ENCODE assay signal across 8 cellular contexts in the genomic region with DNA sequence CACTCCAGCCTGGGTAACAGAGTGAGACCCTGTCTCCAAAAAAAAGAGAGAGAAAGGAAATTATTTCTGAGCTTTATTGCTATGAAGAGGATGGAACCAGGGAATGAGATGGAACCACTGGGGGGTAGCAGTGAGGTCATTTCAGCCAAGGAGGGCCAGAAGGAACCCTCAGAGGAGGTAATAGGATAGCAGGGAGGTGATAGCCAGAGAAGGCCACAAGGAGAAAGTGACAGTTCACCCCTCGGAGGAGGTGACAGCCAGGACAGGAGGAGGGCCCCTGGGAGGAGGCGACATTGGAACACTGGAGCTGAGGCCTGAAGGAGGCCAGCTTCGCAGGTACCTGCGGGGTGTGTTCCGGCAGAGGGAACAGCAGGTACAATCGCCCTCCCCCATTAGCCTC. TPM values are rescaled to one million over a fixed set of nuclear protein-coding genes. Genes with fewer than 3 reads are reported as not detected.
DNase-seq lines count a peak whose midpoint lies in the region; ATAC-seq, FAIRE-seq and TF ChIP-seq lines count a peak whose summit lies in the region.

No MANE protein-coding gene starts in this region.

- peak overlapping the region; percentile 75 for H3K4me3 Mint-ChIP-seq in Calu3 (ENCODE audit: low read depth, unreplicated experiment)
- H3K4me3 Mint-ChIP-seq in activated CD8-positive, alpha-beta T cell treated with anti-CD3 and anti-CD28 coated beads for 36 hours: peak overlapping the region; percentile 70

- peak overlapping the region; percentile 94 for H3K27ac Mint-ChIP-seq in Calu3 (ENCODE audit: unreplicated experiment)
- peak overlapping the region; percentile 62 for H3K27ac Mint-ChIP-seq in activated CD8-positive, alpha-beta T cell treated with anti-CD3 and anti-CD28 coated beads for 36 hours

- H3K27ac ChIP-seq in vagina: peak overlapping the region; percentile 92

- H3K36me3 ChIP-seq in vagina: no peaks in the 10 kb centered on the region

- ATAC-seq in activated CD8-positive, alpha-beta T cell treated with anti-CD3 and anti-CD28 coated beads for 36 hours: no peak
- ATAC-seq in omental fat pad (ENCODE audit: low FRiP score) (no peak), HG03097 (IDR thresholded peaks at IDR 0.05; ENCODE audit: low FRiP score, unreplicated experiment) (no peak), GM18907 (IDR thresholded peaks at IDR 0.05; ENCODE audit: unreplicated experiment) (no peak)

- TF ChIP-seq POLR2A in vagina (IDR thresholded peaks at IDR 0.05): no peak

- peaks cover 22% of the 10 kb centered on the region for H3K36me3 Mint-ChIP-seq in Calu3 (ENCODE audit: insufficient read depth, unreplicated experiment)
- no peaks in the 10 kb centered on the region for H3K36me3 Mint-ChIP-seq in activated CD8-positive, alpha-beta T cell treated with anti-CD3 and anti-CD28 coated beads for 36 hours (ENCODE audit: low read depth)

- no peaks in the 10 kb centered on the region for H3K9me3 Mint-ChIP-seq in Calu3 (ENCODE audit: low read depth, unreplicated experiment)
- no peaks in the 10 kb centered on the region for H3K9me3 Mint-ChIP-seq in activated CD8-positive, alpha-beta T cell treated with anti-CD3 and anti-CD28 coated beads for 36 hours

- BruUV-seq in Calu3 (replicated peaks; lab: Mats Ljungman, UMichigan): no TSS peak

- CTCF ChIA-PET in Calu3 (lab: Charles Lee): interaction anchor here (0.8 to 1.0 kb wide), 3 partner anchors 11 to 60 kb away, joined by 3 to 6 read pairs (median 3); a partner anchor contains a TSS
- CTCF ChIA-PET in activated CD8-positive, alpha-beta T cell treated with anti-CD3 and anti-CD28 coated beads for 36 hours (lab: Charles Lee): interaction anchor here (0.7 to 4.3 kb wide), 15 partner anchors 10 to 181 kb away, joined by 3 to 57 read pairs (median 3); a partner anchor contains a TSS

- peaks cover 18% of the 10 kb centered on the region for H3K4me1 ChIP-seq in vagina

- H3K4me1 Mint-ChIP-seq in Calu3 (ENCODE audit: low read depth, unreplicated experiment): peaks cover 8% of the 10 kb centered on the region
- peaks cover 16% of the 10 kb centered on the region for H3K4me1 Mint-ChIP-seq in activated CD8-positive, alpha-beta T cell treated with anti-CD3 and anti-CD28 coated beads for 36 hours (ENCODE audit: low read depth)

- no peaks in the 10 kb centered on the region for H3K9me3 ChIP-seq in vagina

- H3K4me3 ChIP-seq in vagina: peak overlapping the region; percentile 85

- intact Hi-C loops in Calu3 (cut with micrococcal nuclease; ENCODE audit: unreplicated experiment): no loop called here
- intact Hi-C loops in activated CD8-positive, alpha-beta T cell treated with anti-CD3 and anti-CD28 coated beads for 36 hours (cut with micrococcal nuclease): no loop called here
- intact Hi-C loops in vagina (cut with DNase I): loop anchor here (10.0 kb wide), 1 partner anchor 225 kb away; no protein-coding TSS in a partner anchor

- no peaks in the 10 kb centered on the region for H3K27me3 Mint-ChIP-seq in Calu3 (ENCODE audit: unreplicated experiment)
- no peaks in the 10 kb centered on the region for H3K27me3 Mint-ChIP-seq in activated CD8-positive, alpha-beta T cell treated with anti-CD3 and anti-CD28 coated beads for 36 hours

- H3K27me3 ChIP-seq in vagina: no peaks in the 10 kb centered on the region

- POLR2A ChIA-PET in activated CD8-positive, alpha-beta T cell treated with anti-CD3 and anti-CD28 coated beads for 36 hours (lab: Charles Lee): interaction anchor here (0.6 to 2.2 kb wide), 7 partner anchors 11 to 72 kb away, joined by 3 to 6 read pairs (median 3); a partner anchor contains a TSS

- TF ChIP-seq CTCF in Calu3 (IDR thresholded peaks at IDR 0.05; ENCODE audit: unreplicated experiment) (peak; percentile 6), vagina (IDR thresholded peaks at IDR 0.05) (no peak), omental fat pad (IDR thresholded peaks at IDR 0.05) (no peak)
- no peak for TF ChIP-seq CTCF in activated CD8-positive, alpha-beta T cell treated with anti-CD3 and anti-CD28 coated beads for 36 hours (IDR thresholded peaks at IDR 0.05)

- peak; percentile 28 for DNase-seq in Calu3
- peak; percentile 62 for DNase-seq in HTR-8/SVneo (ENCODE audit: insufficient read length, low spot score)
- DNase-seq in activated CD8-positive, alpha-beta T cell treated with anti-CD3 and anti-CD28 coated beads for 36 hours: no peak
- peak; percentile 14 for DNase-seq in kidney glomerular epithelial cell (lab: John Stamatoyannopoulos, UW)
- DNase-seq in vagina (ENCODE audit: extremely low spot score in 2 of 2): no peak
- no peak for DNase-seq in omental fat pad (ENCODE audit: low spot score)

- no peak for FAIRE-seq in HTR-8/SVneo (lab: Jason Lieb, UNC)

RNA-seq across cellular contexts. Expression of a gene that starts 0.7 kb away (rescaled TPM):
- 27.9 and 42.0 TPM in 2 replicates for total RNA-seq in Calu3 (2022)
- total RNA-seq in activated CD8-positive, alpha-beta T cell treated with anti-CD3 and anti-CD28 coated beads for 36 hours: 10 to 100 TPM; 21.7 to 23.9 TPM
- 27.5 TPM for total RNA-seq in vagina
- 10 to 100 TPM; 15.6 to 25.2 (median 18.0) TPM for total RNA-seq in omental fat pad

RNA-seq across cellular contexts. Expression of a gene that starts 16.8 kb away (rescaled TPM):
- total RNA-seq in Calu3 (2022) (111 and 115 TPM in 2 replicates), vagina (54.3 TPM), omental fat pad (100 to 1,000 TPM in 1 of 4 donors, 10 to 100 TPM in 3; 58.6 to 140 (median 93.1) TPM)
- 100 to 1,000 TPM; 426 to 433 TPM for total RNA-seq in activated CD8-positive, alpha-beta T cell treated with anti-CD3 and anti-CD28 coated beads for 36 hours

RNA-seq across cellular contexts. Expression of a gene that starts 46.3 kb away (rescaled TPM):
- 56.6 and 80.3 TPM in 2 replicates for total RNA-seq in Calu3 (2022)
- total RNA-seq in activated CD8-positive, alpha-beta T cell treated with anti-CD3 and anti-CD28 coated beads for 36 hours: not detected
- 25.5 TPM for total RNA-seq in vagina
- total RNA-seq in omental fat pad: 1 to 10 TPM; 1.9 to 4.6 (median 3.0) TPM

RNA-seq across cellular contexts. Expression of a gene that starts 57.7 kb away (rescaled TPM):
- total RNA-seq in Calu3 (2022) (not detected in 2 replicates), vagina (3.9 TPM), omental fat pad (10 to 100 TPM; 11.8 to 37.2 (median 28.8) TPM)
- total RNA-seq in activated CD8-positive, alpha-beta T cell treated with anti-CD3 and anti-CD28 coated beads for 36 hours: not detected

RNA-seq across cellular contexts. Expression of a gene that starts 58.3 kb away (rescaled TPM):
- 44.9 and 60.9 TPM in 2 replicates for total RNA-seq in Calu3 (2022)
- 100 to 1,000 TPM; 527 to 530 TPM for total RNA-seq in activated CD8-positive, alpha-beta T cell treated with anti-CD3 and anti-CD28 coated beads for 36 hours
- 531 TPM for total RNA-seq in vagina
- total RNA-seq in omental fat pad: 100 to 1,000 TPM; 398 to 859 (median 623) TPM

Comparison
In these comparisons a context has a peak if more than half of its experiments do, and no peak if none do; other contexts are left out.
1. DNase-seq: peak in Calu3 (single experiment), HTR-8/SVneo (single experiment) and kidney glomerular epithelial cell (single experiment); none in activated CD8-positive, alpha-beta T cell treated with anti-CD3 and anti-CD28 coated beads for 36 hours (single experiment), vagina (0 of 2) and omental fat pad (single experiment).